9 cellular contexts compared by ENCODE assay signal in genomic region chr20:53736122-53736756, GRCh38.
A peak's percentile ranks its signal among the peaks of the same experiment; 100 is the strongest.
DNase-seq lines count a peak whose midpoint lies in the region; ATAC-seq and TF ChIP-seq lines count a peak whose summit lies in the region.
"Had no signal": no experiment of that assay in that cellular context is flagged by ENCODE, and none has a peak within 500 bp of the region (broad histone marks: within the 10 kb centered on the region; RNA-seq: fewer than 3 reads in every experiment).

No MANE protein-coding gene starts in this region.

- H3K9me3 ChIP-seq in RWPE2 (ENCODE audit: severe bottlenecking): no peaks in the 10 kb centered on the region
- no peaks in the 10 kb centered on the region for H3K9me3 ChIP-seq in smooth muscle cell (replicated peaks; ENCODE audit: low read depth)
- no peaks in the 10 kb centered on the region for H3K9me3 ChIP-seq in MG63

- no peaks in the 10 kb centered on the region for H4K20me1 ChIP-seq in smooth muscle cell (ENCODE audit: low read depth)

- TF ChIP-seq CTCF in RWPE2 (IDR thresholded peaks at IDR 0.05; ENCODE audit: poor library complexity, severe bottlenecking): no peak
- no peak for TF ChIP-seq CTCF in foreskin keratinocyte (conservative IDR thresholded peaks at IDR 0.05)
- no peak for TF ChIP-seq CTCF in smooth muscle cell (IDR thresholded peaks at IDR 0.05; ENCODE audit: borderline replicate concordance, insufficient read depth, poor library complexity, severe bottlenecking)

- H3K36me3 ChIP-seq in RWPE2 (ENCODE audit: low read depth) (no peaks in the 10 kb centered on the region), smooth muscle cell (ENCODE audit: low read depth) (no peaks in the 10 kb centered on the region), MG63 (no peaks in the 10 kb centered on the region)

- WGBS in smooth muscle cell (ENCODE audit: low lambda C conversion rate): 27% methylated on average over 7 of the region's 7 CpGs

- H3K27ac ChIP-seq in RWPE2 (ENCODE audit: poor library complexity, severe bottlenecking): peak overlapping the region; percentile 97
- peak overlapping the region; percentile 88 for H3K27ac ChIP-seq in foreskin keratinocyte
- peak overlapping the region; percentile 99 for H3K27ac ChIP-seq in smooth muscle cell (ENCODE audit: low read depth)

- ATAC-seq in RWPE2 (ENCODE audit: low read depth) (peak; percentile 3; the same call in 1 of the 3 replicates), foreskin keratinocyte (no peak)

- DNase-seq in SIG-M5 treated with dmso at 0.1 percent for 504 hours (lab: John Stamatoyannopoulos, UW; ENCODE audit: unreplicated experiment) (peak; percentile 80), SIG-M5 (lab: John Stamatoyannopoulos, UW) (no peak), RWPE2 (ENCODE audit: low spot score) (peak; percentile 32), foreskin keratinocyte (peak; percentile 54 to 77), smooth muscle cell (lab: John Stamatoyannopoulos, UW; ENCODE audit: unreplicated experiment) (no peak), NCI-H1092 treated with DMSO at 0.1 percent for 48 hours (lab: John Stamatoyannopoulos, UW) (no peak), MG63 (no peak), NCI-H1417 treated with DMSO at 0.1 percent for 48 hours (lab: John Stamatoyannopoulos, UW) (no peak)
- DNase-seq: stimulated activated CD4-positive, alpha-beta T cell treated with anti-CD3 and anti-CD28 coated beads, Interleukin-4, amount 100 ng/mL, for 4 hours had no signal

- H3K27me3 ChIP-seq in RWPE2 (ENCODE audit: insufficient read depth, poor library complexity, severe bottlenecking) (no peaks in the 10 kb centered on the region), foreskin keratinocyte (no peaks in the 10 kb centered on the region), smooth muscle cell (ENCODE audit: low read depth) (no peaks in the 10 kb centered on the region), MG63 (no peaks in the 10 kb centered on the region)

- H3K4me3 ChIP-seq in RWPE2 (ENCODE audit: severe bottlenecking) (no peak overlapping the region), smooth muscle cell (no peak overlapping the region), MG63 (no peak overlapping the region)

- peaks cover 42% of the 10 kb centered on the region for H3F3A ChIP-seq in smooth muscle cell (ENCODE audit: low read depth)

- peak overlapping the region; percentile 90 for H3K9ac ChIP-seq in smooth muscle cell (ENCODE audit: low read depth)

- H3K79me2 ChIP-seq in smooth muscle cell (ENCODE audit: low read depth): no peaks in the 10 kb centered on the region

- peak overlapping the region; percentile 81 for H3K4me2 ChIP-seq in smooth muscle cell

- H3K4me1 ChIP-seq in RWPE2 (ENCODE audit: insufficient read depth, poor library complexity, severe bottlenecking) (peaks cover 63% of the 10 kb centered on the region), foreskin keratinocyte (peaks cover 52% of the 10 kb centered on the region), smooth muscle cell (ENCODE audit: low read depth) (peaks cover 70% of the 10 kb centered on the region)

- H2AFZ ChIP-seq in smooth muscle cell (ENCODE audit: low read depth): peak overlapping the region; percentile 39

Comparison
In these comparisons a context has a peak if more than half of its experiments do, and no peak if none do; other contexts are left out.
1. DNase-seq: peak in SIG-M5 treated with dmso at 0.1 percent for 504 hours (single experiment), RWPE2 (single experiment) and foreskin keratinocyte (2 of 2); none in SIG-M5 (single experiment), smooth muscle cell (single experiment), NCI-H1092 treated with DMSO at 0.1 percent for 48 hours (single experiment), MG63 (single experiment) and NCI-H1417 treated with DMSO at 0.1 percent for 48 hours (single experiment).
2. Peak in every context shown above with its lines, with median percentiles within 50 percentile points of each other: H3K27ac ChIP-seq.